Comparison of ENCODE assay signal across 32 cellular contexts in genomic region chr22:50420015-50420414, GRCh38.
"Had no signal": no experiment of that assay in that cellular context is flagged by ENCODE, and none has a peak within 500 bp of the region (broad histone marks: within the 10 kb centered on the region; RNA-seq: fewer than 3 reads in every experiment).

No MANE protein-coding gene starts in this region.

- H3K9me3 ChIP-seq: body of pancreas, colonic mucosa, gastrocnemius medialis, right atrium auricular region, stomach, suprapubic skin, tibial artery, upper lobe of right lung had no signal

- ATAC-seq: activated CD4-positive, CD25-positive, alpha-beta regulatory T cell treated with anti-CD3 and anti-CD28 coated beads, Interleukin-2, amount 50 U/mL, for 24 hours; body of pancreas; gastrocnemius medialis; left colon; T-cell; upper lobe of right lung had no signal

- H3K27ac Mint-ChIP-seq: activated naive CD8-positive, alpha-beta T cell; nephron had no signal

- H3K4me2 ChIP-seq: hepatocyte had no signal

- DNase-seq: activated CD4-positive, alpha-beta T cell treated with anti-CD3 and anti-CD28 coated beads for 48 hours; activated CD4-positive, alpha-beta T cell treated with anti-CD3 and anti-CD28 coated beads, Interleukin-2, amount 50 U/mL, for 48 hours; activated CD8-positive, alpha-beta memory T cell treated with anti-CD3 and anti-CD28 coated beads, Interleukin-2, amount 50 U/mL, for 4 hours; activated effector memory CD4-positive, alpha-beta T cell treated with Interleukin-2 at 50 U/mL for 16 hours; activated naive CD4-positive, alpha-beta T cell treated with Interleukin-2 at 50 U/mL for 16 hours; activated T-cell treated with anti-CD3 and anti-CD28 coated beads, Interleukin-2, amount 50 U/mL, for 48 hours; aorta; body of pancreas; cerebellar nuclear complex; colonic mucosa; dorsolateral prefrontal cortex; effector memory CD4-positive, alpha-beta T cell; erythroblast; gastrocnemius medialis; glutamatergic neuron; islet precursor cell; left colon; mammary epithelial cell; stimulated activated CD4-positive, alpha-beta T cell treated with anti-CD3 and anti-CD28 coated beads, Interleukin-2, amount 100 ng/mL, for 48 hours; stomach; T-cell; T1000; tibial artery; upper lobe of right lung; WERI-Rb-1 had no signal

- H3K4me1 Mint-ChIP-seq: nephron, T-cell had no signal

- H3K4me3 Mint-ChIP-seq: activated naive CD8-positive, alpha-beta T cell; nephron had no signal

- H3K4me1 ChIP-seq: body of pancreas, colonic mucosa, gastrocnemius medialis, parathyroid adenoma, right atrium auricular region, stomach, suprapubic skin, tibial artery, upper lobe of right lung had no signal

- H3K79me2 ChIP-seq: hepatocyte, parathyroid adenoma had no signal

- H3K9me3 Mint-ChIP-seq: nephron, T-cell had no signal

- H3K27me3 ChIP-seq: body of pancreas, colonic mucosa, dorsolateral prefrontal cortex, gastrocnemius medialis, hepatocyte, right atrium auricular region, stomach, suprapubic skin, tibial artery, upper lobe of right lung had no signal

- H3K4me3 ChIP-seq: body of pancreas, colonic mucosa, dorsolateral prefrontal cortex, gastrocnemius medialis, hepatocyte, right atrium auricular region, stomach, suprapubic skin, tibial artery, upper lobe of right lung had no signal

- H2AFZ ChIP-seq: hepatocyte, parathyroid adenoma had no signal

- H3K27me3 Mint-ChIP-seq: activated naive CD8-positive, alpha-beta T cell; T-cell had no signal

- H3K27ac ChIP-seq: body of pancreas, colonic mucosa, gastrocnemius medialis, hepatocyte, parathyroid adenoma, right atrium auricular region, stomach, suprapubic skin, tibial artery, upper lobe of right lung, WERI-Rb-1 had no signal
